Comparison of ENCODE assay signal across 10 cellular contexts in genomic region chr20:63224272-63225081, GRCh38. TPM values are rescaled to one million over a fixed set of nuclear protein-coding genes. Genes with fewer than 3 reads are reported as not detected.
DNase-seq lines count a peak whose midpoint lies in the region; ATAC-seq and TF ChIP-seq lines count a peak whose summit lies in the region.
"Had no signal": no experiment of that assay in that cellular context is flagged by ENCODE, and none has a peak within 500 bp of the region (broad histone marks: within the 10 kb centered on the region; RNA-seq: fewer than 3 reads in every experiment).

No MANE protein-coding gene starts in this region.

- no peak overlapping the region for H3K9ac ChIP-seq in colonic mucosa (ENCODE audit: low read depth in 2 of 2, low read length in 2 of 2)

- TF ChIP-seq CTCF in AG09319 (IDR thresholded peaks at IDR 0.05; ENCODE audit: low read depth, low read length) (peak; percentile 21), LNCaP clone FGC (IDR thresholded peaks at IDR 0.05; ENCODE audit: control insufficient read depth, extremely low read depth, insufficient read depth) (peak; percentile 25; the same call in 1 of the 2 replicates), WI38 (IDR thresholded peaks at IDR 0.05; ENCODE audit: low read depth, low read length) (peak; percentile 23), colonic mucosa (IDR thresholded peaks at IDR 0.05) (no peak)

- intact Hi-C loops in left colon (cut with DNase I, micrococcal nuclease) (no loop called here), colonic mucosa (cut with DNase I) (no loop called here)

- H3K4me1 Mint-ChIP-seq in T-helper 17 cell: peaks cover 3% of the 10 kb centered on the region
- H3K4me1 Mint-ChIP-seq: activated naive CD8-positive, alpha-beta T cell treated with anti-CD3 and anti-CD28 coated beads for 36 hours had no signal

- H3K4me3 ChIP-seq in LNCaP clone FGC (ENCODE audit: low read depth, low read length): no peak overlapping the region
- H3K4me3 ChIP-seq in WI38 (ENCODE audit: low read depth, low read length): no peak overlapping the region
- H3K4me3 ChIP-seq in colonic mucosa: no peak overlapping the region

- no peaks in the 10 kb centered on the region for H3K4me1 ChIP-seq in colonic mucosa

- H3K9me3 ChIP-seq in colonic mucosa: no peaks in the 10 kb centered on the region
- no peaks in the 10 kb centered on the region for H3K9me3 ChIP-seq in T-helper 17 cell (ENCODE audit: control insufficient read depth, low read length, poor library complexity, severe bottlenecking)

- H3K27ac ChIP-seq in colonic mucosa: no peak overlapping the region

- no peaks in the 10 kb centered on the region for H3K27me3 ChIP-seq in colonic mucosa

- no peaks in the 10 kb centered on the region for H3K36me3 ChIP-seq in colonic mucosa

- no peak overlapping the region for H3K27ac Mint-ChIP-seq in T-helper 17 cell
- H3K27ac Mint-ChIP-seq: activated naive CD8-positive, alpha-beta T cell treated with anti-CD3 and anti-CD28 coated beads for 36 hours had no signal

- H3K4me3 Mint-ChIP-seq in T-helper 17 cell: no peak overlapping the region
- H3K4me3 Mint-ChIP-seq: activated naive CD8-positive, alpha-beta T cell treated with anti-CD3 and anti-CD28 coated beads for 36 hours; naive B cell had no signal

- peaks cover 20% of the 10 kb centered on the region for H3K27me3 Mint-ChIP-seq in T-helper 17 cell

- DNase-seq in AG09319 (ENCODE audit: extremely low read depth, low read depth) (no peak), LNCaP clone FGC (ENCODE audit: low read depth) (no peak), left colon (peak in 1 of 2 donors; percentile 38), colonic mucosa (no peak), SKM-1 treated with dmso at 0.1 percent for 144 hours (lab: John Stamatoyannopoulos, UW; ENCODE audit: unreplicated experiment) (no peak), T-helper 17 cell (no peak)
- DNase-seq: activated naive CD8-positive, alpha-beta T cell treated with anti-CD3 and anti-CD28 coated beads for 36 hours; naive B cell had no signal

- ATAC-seq in left colon (peak; percentile 53), HG02678 (IDR thresholded peaks at IDR 0.05; ENCODE audit: unreplicated experiment) (no peak), T-helper 17 cell (no peak)

- no peaks in the 10 kb centered on the region for H3K36me3 Mint-ChIP-seq in T-helper 17 cell (ENCODE audit: low read depth)
- H3K36me3 Mint-ChIP-seq: activated naive CD8-positive, alpha-beta T cell treated with anti-CD3 and anti-CD28 coated beads for 36 hours; naive B cell had no signal

RNA-seq across cellular contexts. Expression of gene YTHDF1, which starts 8.5 kb away (rescaled TPM):
- total RNA-seq in left colon (10 to 100 TPM; 32.8 to 37.8 TPM), colonic mucosa (10 to 100 TPM; 35.4 to 38.7 TPM), T-helper 17 cell (10 to 100 TPM; 30.0 to 41.4 TPM)

RNA-seq across cellular contexts. Expression of gene BIRC7, which starts 11.2 kb away (rescaled TPM):
- under 1 TPM in 1 of 2 donors, not detected in 1; 0.25 TPM for total RNA-seq in left colon
- total RNA-seq in colonic mucosa: not detected
- total RNA-seq in T-helper 17 cell: not detected

RNA-seq across cellular contexts. Expression of gene NKAIN4, which starts 29.8 kb away (rescaled TPM):
- total RNA-seq in left colon (under 1 TPM in 1 of 2 donors, not detected in 1; 0.27 TPM), colonic mucosa (under 1 TPM in 1 of 2 donors, not detected in 1; 0.29 TPM), T-helper 17 cell (not detected)
- total RNA-seq: activated naive CD8-positive, alpha-beta T cell treated with anti-CD3 and anti-CD28 coated beads for 36 hours had no signal

RNA-seq across cellular contexts. Expression of gene ARFGAP1, which starts 48.1 kb away (rescaled TPM):
- total RNA-seq in left colon: 10 to 100 TPM; 67.4 to 95.2 TPM
- total RNA-seq in colonic mucosa: 100 to 1,000 TPM in 1 of 2 donors, 10 to 100 TPM in 1; 66.9 to 109 TPM
- 100 to 1,000 TPM; 108 to 128 TPM for total RNA-seq in T-helper 17 cell
